11 cellular contexts compared by ENCODE assay signal in the genomic region with DNA sequence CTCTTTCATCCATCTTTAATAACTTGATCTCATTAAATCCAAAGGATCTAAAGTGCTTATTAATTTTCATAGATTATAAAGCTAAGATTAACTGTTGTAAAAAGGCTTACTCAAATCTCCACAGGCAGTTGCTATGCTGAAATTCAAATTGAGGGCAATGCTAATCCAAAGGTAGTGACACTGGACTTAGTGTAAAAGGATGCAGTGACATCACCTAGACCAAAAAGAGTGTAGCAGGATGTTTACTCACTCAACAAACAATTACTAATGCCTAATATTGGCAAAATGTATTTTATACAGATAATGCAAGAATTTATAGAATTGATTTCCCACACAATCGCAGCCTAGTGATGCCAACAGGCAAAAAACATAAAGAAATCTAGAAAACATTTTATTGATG.
"Had no signal": no experiment of that assay in that cellular context is flagged by ENCODE, and none has a peak within 500 bp of the region (broad histone marks: within the 10 kb centered on the region; RNA-seq: fewer than 3 reads in every experiment).

No MANE protein-coding gene starts in this region.

- DNase-seq: GM23248, GOT3, H7, HFFc6, IMR-90, KG1 had no signal

- ATAC-seq: HCT116, HepG2, K562 had no signal

- H3K4me1 ChIP-seq: HAP-1 had no signal

- H3K27ac ChIP-seq: GM23248, HL-60 had no signal

- H3K4me3 ChIP-seq: GM23248, HAP-1, K562 had no signal

- FAIRE-seq: HepG2, K562 had no signal

- H3K9me3 ChIP-seq: HAP-1 had no signal

- H3K36me3 ChIP-seq: HAP-1 had no signal
